ENCODE assay signal across 8 cellular contexts in genomic region chr1:23980006-23980724, GRCh38. TPM values are rescaled to one million over a fixed set of nuclear protein-coding genes. Genes with fewer than 3 reads are reported as not detected.
A peak's percentile ranks its signal among the peaks of the same experiment; 100 is the strongest.
DNase-seq lines count a peak whose midpoint lies in the region; ATAC-seq, FAIRE-seq and TF ChIP-seq lines count a peak whose summit lies in the region.

SRSF10 (minus strand) TSS chr1:23980327; CDS start chr1:23980255, 72 bp downstream.

- peak within 1 kb of the TSS; percentile 81 for H2AFZ ChIP-seq in mammary epithelial cell (ENCODE audit: low read depth, low read length)

- peak within 1 kb of the TSS; percentile 97 for H3K9ac ChIP-seq in mammary epithelial cell (ENCODE audit: insufficient read depth, low read length)
- H3K9ac ChIP-seq in iPS-20b (ENCODE audit: low read depth, low read length): peak within 1 kb of the TSS; percentile 94

- peaks cover 47% of the 10 kb centered on the region for H3K36me3 ChIP-seq in WERI-Rb-1
- H3K36me3 ChIP-seq in mammary epithelial cell (ENCODE audit: insufficient read depth, low read length): peaks cover 6% of the 10 kb centered on the region
- H3K36me3 ChIP-seq in iPS-20b (ENCODE audit: insufficient read depth, low read depth, low read length): peaks cover 37% of the 10 kb centered on the region
- H3K36me3 ChIP-seq in small intestine (ENCODE audit: control insufficient read depth in 2 of 2, insufficient read depth in 2 of 2, low read length in 2 of 2): no peaks in the 10 kb centered on the region

- H3K4me2 ChIP-seq in mammary epithelial cell (ENCODE audit: insufficient read depth, low read depth, low read length): peak within 1 kb of the TSS; percentile 88

- H3K27ac ChIP-seq in WERI-Rb-1: peak within 1 kb of the TSS; percentile 100
- H3K27ac ChIP-seq in mammary epithelial cell (ENCODE audit: insufficient read depth, low read depth, low read length): peak within 1 kb of the TSS; percentile 79
- H3K27ac ChIP-seq in iPS-20b (ENCODE audit: low read length): peak within 1 kb of the TSS; percentile 78
- peak within 1 kb of the TSS; percentile 96 to 97 for H3K27ac ChIP-seq in small intestine (ENCODE audit: low read depth in 1 of 2, low read length in 1 of 2)

- FAIRE-seq in small intestine (lab: Jason Lieb, UNC): no peak

- WGBS in mammary epithelial cell (ENCODE audit: low coverage, missing lambda C conversion rate): 3% methylated on average over 25 of the region's 67 CpGs
- 0 to 1% (median 0%) methylated on average over 58 to 67 of the region's 67 CpGs for WGBS in small intestine, 3 donors

- H4K20me1 ChIP-seq in mammary epithelial cell (ENCODE audit: insufficient read depth, low read length): no peaks in the 10 kb centered on the region

- BruUV-seq in mammary epithelial cell (replicated peaks; lab: Mats Ljungman, UMichigan): no TSS peak

- TF ChIP-seq CTCF in WERI-Rb-1 (IDR thresholded peaks at IDR 0.05; ENCODE audit: low read depth, low read length) (peak; percentile 45; the same call in 1 of the 2 replicates), mammary epithelial cell (conservative IDR thresholded peaks at IDR 0.05 in 1 of 2, IDR thresholded peaks at IDR 0.05 in 1 of 2; ENCODE audit: extremely low read depth in 1 of 2, insufficient read depth in 1 of 2, low read depth in 1 of 2, low read length in 2 of 2) (peak in 1 of 2 donors; percentile 41)

- peaks cover 50% of the 10 kb centered on the region for H3K79me2 ChIP-seq in mammary epithelial cell (ENCODE audit: insufficient read depth, low read length)

- no peaks in the 10 kb centered on the region for H3K27me3 ChIP-seq in WERI-Rb-1 (ENCODE audit: insufficient read depth, low read depth, severe bottlenecking)
- no peaks in the 10 kb centered on the region for H3K27me3 ChIP-seq in mammary epithelial cell (ENCODE audit: insufficient read depth, low read length)
- H3K27me3 ChIP-seq in iPS-20b (ENCODE audit: insufficient read depth, low read length): no peaks in the 10 kb centered on the region
- H3K27me3 ChIP-seq in small intestine (ENCODE audit: control insufficient read depth in 2 of 2, insufficient read depth in 2 of 2, low read length in 2 of 2): no peaks in the 10 kb centered on the region

- intact Hi-C loops in mammary epithelial cell (cut with micrococcal nuclease): loop anchor here (1.0 to 2.0 kb wide), 3 partner anchors 19 to 132 kb away; partner anchors contain the start of gene MYOM3

- dilution Hi-C loops in mammary epithelial cell (cut with HindIII; ENCODE audit: low sequenced_read_pairs): loop anchor here (10.0 kb wide), 1 partner anchor 105 kb away; no protein-coding TSS in a partner anchor

- H3K9me3 ChIP-seq in WERI-Rb-1 (ENCODE audit: severe bottlenecking) (no peaks in the 10 kb centered on the region), mammary epithelial cell (replicated peaks; ENCODE audit: insufficient read depth, low read length) (no peaks in the 10 kb centered on the region), iPS-20b (ENCODE audit: insufficient read depth, low read depth, low read length) (no peaks in the 10 kb centered on the region), small intestine (ENCODE audit: control insufficient read depth, low read depth) (no peaks in the 10 kb centered on the region)

- peak within 1 kb of the TSS; percentile 94 for H3K4me3 ChIP-seq in WERI-Rb-1 (ENCODE audit: low read depth, low read length)
- peak within 1 kb of the TSS; percentile 91 to 99 (median 95) for H3K4me3 ChIP-seq in mammary epithelial cell (replicated peaks in 1 of 3; ENCODE audit: insufficient read depth in 1 of 3, low read depth in 2 of 3, low read length in 3 of 3)
- peak within 1 kb of the TSS; percentile 100 for H3K4me3 ChIP-seq in iPS-20b (ENCODE audit: low read length)
- H3K4me3 ChIP-seq in small intestine (ENCODE audit: low read depth in 1 of 2, low read length in 2 of 2): peak within 1 kb of the TSS; percentile 82 to 100

- DNase-seq in AG08395 (ENCODE audit: low spot score): peak; percentile 99
- DNase-seq in NCI-H2227 (lab: John Stamatoyannopoulos, UW; ENCODE audit: unreplicated experiment): peak; percentile 100
- DNase-seq in WERI-Rb-1: peak; percentile 99
- DNase-seq in mammary epithelial cell: peak; percentile 98
- peak; percentile 99 for DNase-seq in small intestine

- CTCF ChIA-PET in mammary epithelial cell (lab: Charles Lee; ENCODE audit: low non-redundant PET): no interaction called here

- in situ Hi-C loops in mammary epithelial cell (cut with MboI; ENCODE audit: low sequenced_read_pairs in 2 of 2): no loop called here

- ATAC-seq in GM18907 (IDR thresholded peaks at IDR 0.05; ENCODE audit: unreplicated experiment): peak; percentile 88
- peak; percentile 91 for ATAC-seq in HG03159 (IDR thresholded peaks at IDR 0.05; ENCODE audit: unreplicated experiment)

- peaks cover 48% of the 10 kb centered on the region for H3K4me1 ChIP-seq in mammary epithelial cell (ENCODE audit: insufficient read depth, low read length)
- peaks cover 13% of the 10 kb centered on the region; the same call in 1 of the 2 replicates for H3K4me1 ChIP-seq in iPS-20b (ENCODE audit: insufficient read depth, low read length)
- H3K4me1 ChIP-seq in small intestine (ENCODE audit: control insufficient read depth in 2 of 2, insufficient read depth in 1 of 2, low read depth in 1 of 2, low read length in 1 of 2): peaks cover 8 to 20% of the 10 kb centered on the region in 2 donors

RNA-seq across cellular contexts. Expression of gene SRSF10, which starts in this region (rescaled TPM):
- 10 to 100 TPM; 64.2 to 94.7 TPM for total RNA-seq in mammary epithelial cell
- polyA plus RNA-seq in mammary epithelial cell (75.7 TPM), small intestine (10 to 100 TPM; 35.9 to 59.9 (median 52.8) TPM)
- polyA minus RNA-seq in mammary epithelial cell: 139 TPM

Comparison
In these comparisons a context has a peak if more than half of its experiments do, and no peak if none do; other contexts are left out.
1. Peak in every context shown above with its lines: DNase-seq, ATAC-seq, H3K4me3 ChIP-seq and H3K27ac ChIP-seq.